Comparison of ENCODE assay signal across 28 cellular contexts in the genomic region with DNA sequence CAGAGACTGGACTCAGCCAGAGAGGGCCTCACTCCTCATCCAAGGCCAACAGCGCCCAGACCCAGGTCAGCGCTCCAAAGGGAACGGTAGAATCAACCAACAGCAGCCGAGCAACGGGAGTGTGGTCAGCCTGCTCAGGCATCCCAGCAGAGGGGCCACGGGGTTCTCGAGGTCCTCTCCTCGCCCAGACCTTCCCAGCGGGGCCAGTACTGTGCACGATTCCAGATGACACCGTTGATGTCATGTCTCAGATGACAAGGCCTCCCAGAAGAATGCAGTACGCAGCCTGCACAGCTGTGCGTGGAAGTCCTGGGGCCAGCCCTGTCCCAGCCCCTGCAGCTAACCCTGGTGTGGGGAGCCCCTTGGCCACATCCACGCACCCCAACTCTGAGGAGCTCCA.
DNase-seq lines count a peak whose midpoint lies in the region; ATAC-seq, FAIRE-seq and TF ChIP-seq lines count a peak whose summit lies in the region.
"Had no signal": no experiment of that assay in that cellular context is flagged by ENCODE, and none has a peak within 500 bp of the region (broad histone marks: within the 10 kb centered on the region; RNA-seq: fewer than 3 reads in every experiment).

No MANE protein-coding gene starts in this region.

- FAIRE-seq in D721Med (lab: Jason Lieb, UNC) = no peak
- no peak for FAIRE-seq in H1 (lab: Jason Lieb, UNC)
- no peak for FAIRE-seq in HTR-8/SVneo (lab: Jason Lieb, UNC)
- FAIRE-seq: bronchial epithelial cell, colon, RCC 7860 had no signal

- H3K18ac ChIP-seq in H1 (ENCODE audit: extremely low read depth, low read length) = peak overlapping the region; percentile 99

- H4K8ac ChIP-seq in H1 (ENCODE audit: extremely low read depth, insufficient read depth, low read length) = peak overlapping the region; percentile 45; the same call in 1 of the 2 replicates

- H3K79me1 ChIP-seq in H1 (ENCODE audit: low read depth, low read length) = peaks cover 3% of the 10 kb centered on the region; the same call in 1 of the 2 replicates

- no peak for TF ChIP-seq POLR2A in H1 (IDR thresholded peaks at IDR 0.05; ENCODE audit: control extremely low read depth in 1 of 2, low read depth in 2 of 2, low read length in 2 of 2)

- peak overlapping the region; percentile 100 for H2BK20ac ChIP-seq in H1 (ENCODE audit: low read length)

- H3K79me2 ChIP-seq in H1 (ENCODE audit: control insufficient read depth in 1 of 2, insufficient read depth in 2 of 2, low read length in 2 of 2) (no peaks in the 10 kb centered on the region), osteoblast (ENCODE audit: insufficient read depth, low read length) (no peaks in the 10 kb centered on the region)
- H3K79me2 ChIP-seq: hepatocyte had no signal

- TF ChIP-seq RAD21 in H1 (IDR thresholded peaks at IDR 0.05 in 1 of 2, conservative IDR thresholded peaks at IDR 0.05 in 1 of 2; ENCODE audit: low read depth in 2 of 2, low read length in 2 of 2) = no peak

- H2BK15ac ChIP-seq in H1 (ENCODE audit: low read length) = peak overlapping the region; percentile 98; the same call in 1 of the 2 replicates

- TF ChIP-seq CTCF in A673 (conservative IDR thresholded peaks at IDR 0.05; ENCODE audit: low read depth, low read length) (no peak), D721Med (IDR thresholded peaks at IDR 0.05; ENCODE audit: insufficient read depth, missing control alignments) (no peak), H1 (IDR thresholded peaks at IDR 0.05; ENCODE audit: control extremely low read depth in 1 of 3, insufficient read depth in 1 of 3, low read depth in 1 of 3, low read length in 3 of 3) (no peak), osteoblast (IDR thresholded peaks at IDR 0.05; ENCODE audit: extremely low read depth, low read depth, low read length) (no peak)

- TF ChIP-seq EP300 in H1 (IDR thresholded peaks at IDR 0.05; ENCODE audit: borderline replicate concordance in 1 of 2, low read depth in 2 of 2, low read length in 2 of 2) = no peak

- H3K56ac ChIP-seq in H1 (replicated peaks; ENCODE audit: insufficient read length, low read depth, low read length) = peak overlapping the region; percentile 38

- no peak overlapping the region; a peak in 1 of 7 replicates for H3K9ac ChIP-seq in H1 (replicated peaks in 1 of 4; ENCODE audit: extremely low read depth in 1 of 4, low read depth in 3 of 4, low read length in 3 of 4)

- H2BK5ac ChIP-seq in H1 (ENCODE audit: low read depth, low read length) = peak overlapping the region; percentile 99

- H3K9me3 ChIP-seq in A673 (ENCODE audit: low read depth, low read length, poor library complexity, severe bottlenecking) = no peaks in the 10 kb centered on the region
- H3K9me3 ChIP-seq in H1 (ENCODE audit: insufficient read depth in 2 of 2, low read depth in 1 of 2, low read length in 1 of 2) = 0 out of 4 replicates have a peak, but pooled peaks cover 0 to 3% of the 10 kb centered on the region in 2 experiments
- no peaks in the 10 kb centered on the region for H3K9me3 ChIP-seq in osteoblast (ENCODE audit: low read depth, low read length)
- H3K9me3 ChIP-seq: neutrophil, right lobe of liver, tibial artery had no signal

- no peak for ATAC-seq in GM19035 (IDR thresholded peaks at IDR 0.05; ENCODE audit: unreplicated experiment)
- ATAC-seq: right lobe of liver had no signal

- H3K23ac ChIP-seq in H1 (ENCODE audit: insufficient read length) = no peak overlapping the region

- CTCF ChIA-PET in A673 (lab: Charles Lee) = no interaction called here
- CTCF ChIA-PET in H1 (lab: Charles Lee; ENCODE audit: partially characterized antibody) = interaction anchor here (1.0 to 9.5 kb wide), 5 partner anchors 10 to 252 kb away, joined by 4 to 50 read pairs (median 9); no protein-coding TSS in a partner anchor

- DNase-seq in A673 (ENCODE audit: low spot score) = no peak
- peak; percentile 4 for DNase-seq in D721Med (ENCODE audit: insufficient read length, low spot score)
- DNase-seq in H1 (ENCODE audit: low read depth in 1 of 2, low spot score in 2 of 2) = no peak
- peak; percentile 41 for DNase-seq in osteoblast (ENCODE audit: insufficient read length, low spot score, missing footprints)
- no peak for DNase-seq in HTR-8/SVneo (ENCODE audit: insufficient read length, low spot score)
- DNase-seq in SKM-1 treated with dmso at 0.1 percent for 144 hours (lab: John Stamatoyannopoulos, UW; ENCODE audit: unreplicated experiment) = no peak
- DNase-seq: activated CD4-positive, alpha-beta T cell treated with anti-CD3 and anti-CD28 coated beads, Interleukin-2, amount 10 ng/mL, durations not matched to agents 24 days and 14 days; COR-L47; DMS79; effector CD8-positive, alpha-beta T cell; GF-D8; mesenchymal stem cell; NCI-H1436 treated with DMSO at 0.1 percent for 48 hours; NCI-H345; NCI-H774; SIG-M5; stimulated activated CD4-positive, alpha-beta T cell treated with anti-CD3 and anti-CD28 coated beads, Interleukin-4, amount 100 ng/mL, for 1 hour; T-helper 9 cell had no signal

- H3K27ac ChIP-seq in A673 (ENCODE audit: low read depth, low read length, poor library complexity, severe bottlenecking) = peak overlapping the region; percentile 93
- H3K27ac ChIP-seq in H1 (ENCODE audit: low read depth, low read length) = peak overlapping the region; percentile 62
- no peak overlapping the region for H3K27ac ChIP-seq in osteoblast (ENCODE audit: low read depth, low read length)
- H3K27ac ChIP-seq: C4-2B, epithelial cell of prostate, hepatocyte, neutrophil, right lobe of liver, tibial artery had no signal

- peak overlapping the region; percentile 100 for H4K91ac ChIP-seq in H1 (replicated peaks; ENCODE audit: insufficient read length, low read length)

- H2BK12ac ChIP-seq in H1 (ENCODE audit: low read depth, low read length) = peak overlapping the region; percentile 99

- H3K23me2 ChIP-seq in H1 (ENCODE audit: low read depth, low read length) = peaks cover 7% of the 10 kb centered on the region; the same call in 1 of the 2 replicates

- H3K4me3 ChIP-seq in A673 (ENCODE audit: low read depth, low read length, poor library complexity, severe bottlenecking) (no peak overlapping the region), H1 (ENCODE audit: extremely low read depth in 1 of 4, insufficient read depth in 2 of 4, low read depth in 3 of 4, low read length in 4 of 4) (no peak overlapping the region), osteoblast (ENCODE audit: insufficient read depth, low read length) (no peak overlapping the region)
- H3K4me3 ChIP-seq: hepatocyte, right lobe of liver, tibial artery had no signal

- no peaks in the 10 kb centered on the region for H3K36me3 ChIP-seq in A673 (ENCODE audit: insufficient read depth, low read length, poor library complexity, severe bottlenecking)
- no peaks in the 10 kb centered on the region for H3K36me3 ChIP-seq in H1 (ENCODE audit: control insufficient read depth in 2 of 4, insufficient read depth in 4 of 4, low read length in 3 of 4)
- H3K36me3 ChIP-seq in osteoblast (ENCODE audit: insufficient read depth, low read length) = no peaks in the 10 kb centered on the region
- H3K36me3 ChIP-seq: neutrophil, right lobe of liver, tibial artery had no signal

- peak overlapping the region; percentile 89 for H2AK5ac ChIP-seq in H1 (ENCODE audit: low read depth, low read length)

- H3K27me3 ChIP-seq in A673 (replicated peaks; ENCODE audit: insufficient read depth, low read depth, low read length, poor library complexity) = no peaks in the 10 kb centered on the region
- H3K27me3 ChIP-seq in H1 (replicated peaks in 1 of 4; ENCODE audit: control insufficient read depth in 3 of 4, extremely low read depth in 1 of 4, insufficient read depth in 3 of 4, low read length in 3 of 4) = no peaks in the 10 kb centered on the region; a peak in 1 of 7 replicates
- peaks cover 14% of the 10 kb centered on the region for H3K27me3 ChIP-seq in osteoblast (ENCODE audit: insufficient read depth, low read length)

- H3K14ac ChIP-seq in H1 (ENCODE audit: insufficient read length) = no peak overlapping the region

- H3K4ac ChIP-seq in H1 (replicated peaks; ENCODE audit: insufficient read length, low read depth, low read length) = peak overlapping the region; percentile 92

- H2AFZ ChIP-seq in H1 (ENCODE audit: low read length) (no peak overlapping the region), osteoblast (ENCODE audit: low read length) (no peak overlapping the region)
- H2AFZ ChIP-seq: hepatocyte had no signal

- no TSS peak for BruUV-seq in A673 (replicated peaks; lab: Mats Ljungman, UMichigan)

- WGBS in H1 (ENCODE audit: extremely low coverage in 1 of 2, insufficient coverage in 1 of 2, insufficient read length in 1 of 2, insufficient replicate concordance in 2 of 2, low coverage in 1 of 2, low lambda C conversion rate in 2 of 2, missing lambda C conversion rate in 1 of 2), 2 experiments = 90% methylated on average over 14 of the region's 14 CpGs; no CpG with 5 or more reads in 1 of the 2 experiments

- H4K5ac ChIP-seq in H1 (ENCODE audit: insufficient read length, low read depth, low read length) = peak overlapping the region; percentile 24

- no peak overlapping the region for H3K4me2 ChIP-seq in H1 (ENCODE audit: insufficient read depth in 1 of 2, low read depth in 2 of 2, low read length in 2 of 2)
- H3K4me2 ChIP-seq in osteoblast (ENCODE audit: insufficient read depth, low read length) = no peak overlapping the region
- H3K4me2 ChIP-seq: hepatocyte had no signal

- peaks cover 0 to 3% of the 10 kb centered on the region in 2 experiments for H4K20me1 ChIP-seq in H1 (replicated peaks in 1 of 2; ENCODE audit: control insufficient read depth in 1 of 2, insufficient read depth in 2 of 2, low read length in 2 of 2)
- H4K20me1 ChIP-seq in osteoblast (ENCODE audit: insufficient read depth, low read length) = no peaks in the 10 kb centered on the region

- H3K4me1 ChIP-seq in A673 (ENCODE audit: insufficient read depth, low read length, poor library complexity, severe bottlenecking) (peaks cover 65% of the 10 kb centered on the region), H1 (replicated peaks in 1 of 4; ENCODE audit: control insufficient read depth in 3 of 4, insufficient read depth in 4 of 4, low read length in 3 of 4) (peaks cover 2 to 29% (median 24%) of the 10 kb centered on the region in 4 experiments), osteoblast (ENCODE audit: insufficient read depth, low read length) (no peaks in the 10 kb centered on the region)
- H3K4me1 ChIP-seq: right lobe of liver, tibial artery had no signal

- POLR2A ChIA-PET in A673 (lab: Charles Lee; ENCODE audit: low non-redundant PET) = no interaction called here
- POLR2A ChIA-PET in H1 (lab: Charles Lee; ENCODE audit: partially characterized antibody) = no interaction called here

- intact Hi-C loops in A673 (cut with micrococcal nuclease; ENCODE audit: unreplicated experiment) = no loop called here

- peak overlapping the region; percentile 86 for H2BK120ac ChIP-seq in H1 (replicated peaks; ENCODE audit: low read depth, low read length)

TF ChIP-seq in H1, 55 proteins besides CTCF, POLR2A, EP300 and RAD21 (continues in another document):
- no peak for TF ChIP-seq SRF (IDR thresholded peaks at IDR 0.05; ENCODE audit: low read depth, low read length)
- no peak for TF ChIP-seq CEBPB (IDR thresholded peaks at IDR 0.05; ENCODE audit: low read depth, low read length)
- no peak for TF ChIP-seq FOSL1 (IDR thresholded peaks at IDR 0.05; ENCODE audit: insufficient read depth, low read depth, low read length)
- TF ChIP-seq KDM5A (IDR thresholded peaks at IDR 0.05; ENCODE audit: low read length) = no peak
- TF ChIP-seq KDM4A (IDR thresholded peaks at IDR 0.05; ENCODE audit: low read depth, low read length, severe bottlenecking) = no peak
- TF ChIP-seq HDAC6 (IDR thresholded peaks at IDR 0.05; ENCODE audit: low read depth, low read length) = no peak

Comparison
In these comparisons a context has a peak if more than half of its experiments do, and no peak if none do; other contexts are left out.
1. DNase-seq: peak in D721Med (single experiment) and osteoblast (single experiment); none in A673 (single experiment), H1 (0 of 2), HTR-8/SVneo (single experiment) and SKM-1 treated with dmso at 0.1 percent for 144 hours (single experiment).